Comparison of ENCODE assay signal across 16 cellular contexts in genomic region chr1:115310821-115311220, GRCh38. TPM values are rescaled to one million over a fixed set of nuclear protein-coding genes. Genes with fewer than 3 reads are reported as not detected.
"Had no signal": no experiment of that assay in that cellular context is flagged by ENCODE, and none has a peak within 500 bp of the region (broad histone marks: within the 10 kb centered on the region; RNA-seq: fewer than 3 reads in every experiment).

No MANE protein-coding gene starts in this region.

- H3K4me1 Mint-ChIP-seq: activated naive CD8-positive, alpha-beta T cell treated with anti-CD3 and anti-CD28 coated beads, Interleukin-2, amount 50 U/mL, for 24 hours; stimulated activated naive B cell treated with anti-CD40 and anti-IgM and Interleukin-4, amounts not matched to agents 10 μg/mL and 1 μg/mL and 100 μg/mL, for 72 hours had no signal

- H3K36me3 ChIP-seq: ascending aorta, esophagus muscularis mucosa, lower lobe of right lung, tibial nerve had no signal

- H3K4me3 Mint-ChIP-seq: activated CD8-positive, alpha-beta T cell treated with anti-CD3 and anti-CD28 coated beads for 36 hours; activated naive CD8-positive, alpha-beta T cell treated with anti-CD3 and anti-CD28 coated beads, Interleukin-2, amount 50 U/mL, for 24 hours; stimulated activated naive B cell treated with anti-CD40 and anti-IgM and Interleukin-4, amounts not matched to agents 10 μg/mL and 1 μg/mL and 100 μg/mL, for 72 hours had no signal

- H3K27ac Mint-ChIP-seq: activated CD8-positive, alpha-beta T cell treated with anti-CD3 and anti-CD28 coated beads for 36 hours; activated naive CD8-positive, alpha-beta T cell treated with anti-CD3 and anti-CD28 coated beads, Interleukin-2, amount 50 U/mL, for 24 hours; stimulated activated naive B cell treated with anti-CD40 and anti-IgM and Interleukin-4, amounts not matched to agents 10 μg/mL and 1 μg/mL and 100 μg/mL, for 72 hours had no signal

- H3K27ac ChIP-seq: esophagus muscularis mucosa, lower lobe of right lung had no signal

- H3K9me3 ChIP-seq: ascending aorta, esophagus muscularis mucosa, lower lobe of right lung, tibial nerve had no signal

- H3K4me3 ChIP-seq: ascending aorta, dorsolateral prefrontal cortex, esophagus muscularis mucosa, lower lobe of right lung, tibial nerve had no signal

- H3K9me3 Mint-ChIP-seq: activated CD8-positive, alpha-beta T cell treated with anti-CD3 and anti-CD28 coated beads for 36 hours; activated naive CD8-positive, alpha-beta T cell treated with anti-CD3 and anti-CD28 coated beads, Interleukin-2, amount 50 U/mL, for 24 hours; stimulated activated naive B cell treated with anti-CD40 and anti-IgM and Interleukin-4, amounts not matched to agents 10 μg/mL and 1 μg/mL and 100 μg/mL, for 72 hours had no signal

- DNase-seq: activated CD4-positive, alpha-beta T cell treated with anti-CD3 and anti-CD28 coated beads for 4 hours; activated CD8-positive, alpha-beta memory T cell treated with anti-CD3 and anti-CD28 coated beads, Interleukin-2, amount 50 U/mL, for 4 hours; activated CD8-positive, alpha-beta T cell treated with anti-CD3 and anti-CD28 coated beads for 36 hours; activated naive CD4-positive, alpha-beta T cell treated with Interleukin-2 at 50 U/mL for 16 hours; activated naive CD8-positive, alpha-beta T cell treated with anti-CD3 and anti-CD28 coated beads, Interleukin-2, amount 50 U/mL, for 24 hours; dorsolateral prefrontal cortex; glutamatergic neuron; left cardiac atrium; lower lobe of right lung; midbrain; right cardiac atrium; stimulated activated CD4-positive, alpha-beta T cell treated with anti-CD3 and anti-CD28 coated beads, Interleukin-1b, Interleukin-23, amount 100 ng/mL, for 48 hours; stimulated activated naive B cell treated with anti-CD40 and anti-IgM and Interleukin-4, amounts not matched to agents 10 μg/mL and 1 μg/mL and 100 μg/mL, for 72 hours had no signal

- ATAC-seq: activated CD8-positive, alpha-beta T cell treated with anti-CD3 and anti-CD28 coated beads for 36 hours; activated naive CD8-positive, alpha-beta T cell treated with anti-CD3 and anti-CD28 coated beads, Interleukin-2, amount 50 U/mL, for 24 hours; left cardiac atrium; lower lobe of right lung; right cardiac atrium; stimulated activated naive B cell treated with anti-CD40 and anti-IgM and Interleukin-4, amounts not matched to agents 10 μg/mL and 1 μg/mL and 100 μg/mL, for 72 hours had no signal

- H3K36me3 Mint-ChIP-seq: stimulated activated naive B cell treated with anti-CD40 and anti-IgM and Interleukin-4, amounts not matched to agents 10 μg/mL and 1 μg/mL and 100 μg/mL, for 72 hours had no signal

- H3K27me3 ChIP-seq: ascending aorta, dorsolateral prefrontal cortex, esophagus muscularis mucosa, tibial nerve had no signal

RNA-seq across cellular contexts. Expression of gene NGF, which starts 27.2 kb away (rescaled TPM):
- total RNA-seq: activated CD8-positive, alpha-beta T cell treated with anti-CD3 and anti-CD28 coated beads for 36 hours had no signal
